12 cellular contexts compared by ENCODE assay signal in genomic region chr12:3684449-3685051, GRCh38.
DNase-seq lines count a peak whose midpoint lies in the region; ATAC-seq and TF ChIP-seq lines count a peak whose summit lies in the region.
"Had no signal": no experiment of that assay in that cellular context is flagged by ENCODE, and none has a peak within 500 bp of the region (broad histone marks: within the 10 kb centered on the region; RNA-seq: fewer than 3 reads in every experiment).

No MANE protein-coding gene starts in this region.

- DNase-seq in DMS153 treated with DMSO at 0.1 percent for 48 hours (lab: John Stamatoyannopoulos, UW; ENCODE audit: unreplicated experiment) (peak; percentile 37), NCI-H345 (lab: John Stamatoyannopoulos, UW) (peak; percentile 44), cardiac muscle cell (ENCODE audit: low read depth in 1 of 2, low spot score in 1 of 2) (peak; percentile 78 to 81), psoas muscle (no peak)
- DNase-seq in stimulated activated CD4-positive, alpha-beta T cell treated with anti-CD3 and anti-CD28 coated beads, Interleukin-2, amount 100 ng/mL, for 24 hours: no peak
- DNase-seq: activated CD8-positive, alpha-beta T cell treated with anti-CD3 and anti-CD28 coated beads for 36 hours; Calu3; NCI-H446 treated with DMSO at 0.1 percent for 48 hours; posterior cingulate gyrus had no signal

- no peaks in the 10 kb centered on the region for H3K9me3 ChIP-seq in cardiac muscle cell (ENCODE audit: low read depth)
- peaks cover 6% of the 10 kb centered on the region for H3K9me3 ChIP-seq in psoas muscle

- TF ChIP-seq CTCF in cardiac muscle cell (IDR thresholded peaks at IDR 0.05; ENCODE audit: low read depth, low read length) (no peak), psoas muscle (IDR thresholded peaks at IDR 0.05) (no peak)

- H3K27me3 ChIP-seq in cardiac muscle cell: no peaks in the 10 kb centered on the region
- H3K27me3 ChIP-seq in psoas muscle (ENCODE audit: insufficient read depth in 3 of 3, low read length in 2 of 3): no peaks in the 10 kb centered on the region

- H3K27ac ChIP-seq in cardiac muscle cell: peak overlapping the region; percentile 78
- H3K27ac ChIP-seq in psoas muscle: no peak overlapping the region

- ATAC-seq in psoas muscle (peak; percentile 60 to 92 (median 88)), HG03432 (IDR thresholded peaks at IDR 0.05; ENCODE audit: unreplicated experiment) (no peak), HG03342 (IDR thresholded peaks at IDR 0.05; ENCODE audit: unreplicated experiment) (no peak)
- ATAC-seq: activated CD8-positive, alpha-beta T cell treated with anti-CD3 and anti-CD28 coated beads for 36 hours; PC-3 had no signal

- H3K36me3 ChIP-seq in cardiac muscle cell: no peaks in the 10 kb centered on the region
- H3K36me3 ChIP-seq in psoas muscle (ENCODE audit: insufficient read depth in 1 of 2, low read depth in 1 of 2): no peaks in the 10 kb centered on the region

- WGBS in psoas muscle, 3 donors: 39 to 46% (median 41%) methylated on average over 12 of the region's 12 CpGs

- intact Hi-C loops in psoas muscle (cut with DNase I): no loop called here

- H3K4me1 ChIP-seq in cardiac muscle cell (ENCODE audit: low read depth) (peaks cover 26% of the 10 kb centered on the region), psoas muscle (peaks cover 5% of the 10 kb centered on the region)

- no peak overlapping the region for H3K4me3 ChIP-seq in cardiac muscle cell
- H3K4me3 ChIP-seq in psoas muscle: no peak overlapping the region

Comparison
In these comparisons a context has a peak if more than half of its experiments do, and no peak if none do; other contexts are left out.
1. DNase-seq: peak in DMS153 treated with DMSO at 0.1 percent for 48 hours (single experiment), NCI-H345 (single experiment) and cardiac muscle cell (2 of 2); none in psoas muscle (0 of 2) and stimulated activated CD4-positive, alpha-beta T cell treated with anti-CD3 and anti-CD28 coated beads, Interleukin-2, amount 100 ng/mL, for 24 hours (0 of 2).
2. ATAC-seq: peak in psoas muscle (4 of 4); none in HG03432 (single experiment) and HG03342 (single experiment).